In the genomic region with DNA sequence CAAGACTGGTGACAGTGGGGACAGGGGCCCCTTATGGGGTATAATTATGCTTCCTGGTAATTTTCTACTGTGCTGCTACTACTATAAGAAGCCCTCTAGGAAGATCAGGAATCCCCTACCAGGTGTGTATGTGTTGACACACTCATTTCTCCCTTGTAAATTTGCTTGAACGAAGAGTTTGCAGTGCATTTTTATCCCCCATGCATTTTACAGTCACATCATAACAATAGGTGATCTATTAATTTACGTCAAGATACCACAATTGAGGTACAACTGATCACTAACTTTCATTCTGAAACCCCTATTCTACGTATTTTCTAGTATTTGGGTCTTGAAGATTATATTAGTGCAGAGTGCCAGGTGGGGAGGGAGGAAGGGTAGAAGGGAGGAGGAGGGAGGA, we compare ENCODE assay signal across 17 cellular contexts.
DNase-seq lines count a peak whose midpoint lies in the region; ATAC-seq and FAIRE-seq lines count a peak whose summit lies in the region.
"Had no signal": no experiment of that assay in that cellular context is flagged by ENCODE, and none has a peak within 500 bp of the region (broad histone marks: within the 10 kb centered on the region; RNA-seq: fewer than 3 reads in every experiment).

No MANE protein-coding gene starts in this region.

- peak; percentile 87 for FAIRE-seq in GM18507 (lab: Jason Lieb, UNC)

- DNase-seq in GM18507 (ENCODE audit: extremely low spot score, insufficient read length, low read depth) (no peak), head of caudate nucleus (no peak), cerebellum (ENCODE audit: low spot score) (no peak), SW 1271 (lab: John Stamatoyannopoulos, UW) (no peak)
- DNase-seq: activated CD4-positive, alpha-beta T cell treated with anti-CD3 and anti-CD28 coated beads for 4 hours; activated T-cell treated with anti-CD3 and anti-CD28 coated beads, Interleukin-2, amount 50 U/mL, for 48 hours; dermis blood vessel endothelial cell; left ventricle myocardium superior; natural killer cell; NCI-H1694; NCI-H510A treated with DMSO at 0.1 percent for 48 hours; upper lobe of left lung had no signal

- intact Hi-C loops in head of caudate nucleus (cut with DNase I): no loop called here

- ATAC-seq in GM19467 (IDR thresholded peaks at IDR 0.05; ENCODE audit: unreplicated experiment): peak; percentile 57
- ATAC-seq in HG02840 (IDR thresholded peaks at IDR 0.05; ENCODE audit: low FRiP score, unreplicated experiment): peak; percentile 76
- peak; percentile 49 for ATAC-seq in HG03442 (IDR thresholded peaks at IDR 0.05; ENCODE audit: unreplicated experiment)
- no peak for ATAC-seq in HG03045 (IDR thresholded peaks at IDR 0.05; ENCODE audit: unreplicated experiment)
- ATAC-seq: left ventricle myocardium superior, natural killer cell, Panc1 had no signal
